ENCODE assay signal across 1 cellular context in genomic region chrX:120629667-120630537, GRCh38.
TF ChIP-seq lines count a peak whose summit lies in the region.

Gene C1GALT1C1 (minus strand): TSS chrX:120630054. CDS start chrX:120627166, 2,888 bp downstream.

TF ChIP-seq in GM23338, 12 proteins besides CTCF, POLR2A, EP300 and RAD21 (continued from another document):
- TF ChIP-seq ZNF462 (CRISPR knock-in tag; IDR thresholded peaks at IDR 0.05): no peak
- peak; percentile 55 for TF ChIP-seq POLR2AphosphoS5 (IDR thresholded peaks at IDR 0.05; ENCODE audit: low read depth)
- TF ChIP-seq NANOG (IDR thresholded peaks at IDR 0.05; ENCODE audit: borderline replicate concordance): no peak
